In genomic region chr9:70428781-70429180, GRCh38 we compare ENCODE assay signal across 24 cellular contexts.
"Had no signal": no experiment of that assay in that cellular context is flagged by ENCODE, and none has a peak within 500 bp of the region (broad histone marks: within the 10 kb centered on the region; RNA-seq: fewer than 3 reads in every experiment).

No MANE protein-coding gene starts in this region.

- H3K79me2 ChIP-seq: parathyroid adenoma had no signal

- H3K36me3 ChIP-seq: esophagus squamous epithelium, tibial nerve had no signal

- H3K27ac Mint-ChIP-seq: activated B cell treated with CpG ODN at 0.5 μM for 24 hours; activated CD8-positive, alpha-beta T cell treated with anti-CD3 and anti-CD28 coated beads for 36 hours; activated T-helper 17 cell treated with anti-CD3 and anti-CD28 coated beads, Interleukin-2, amount 50 U/mL, for 72 hours; memory B cell; T-helper 2 cell treated with Interferon-gamma antibody and Interleukin-4, amounts not matched to agents 5 μg/mL and 100 μg/mL, for 36 hours had no signal

- DNase-seq: activated B cell treated with CpG ODN at 0.5 μM for 24 hours; activated CD4-positive, alpha-beta T cell treated with anti-CD3 and anti-CD28 coated beads, Interleukin-2, amount 50 U/mL, for 1 hour; activated CD8-positive, alpha-beta T cell treated with anti-CD3 and anti-CD28 coated beads for 36 hours; activated gamma-delta T cell treated with Interleukin-2 at 50 U/mL for 16 hours; activated naive CD4-positive, alpha-beta T cell treated with anti-CD3 and anti-CD28 coated beads, Interleukin-2, amount 50 U/mL, for 16 hours; activated T-cell treated with anti-CD3 and anti-CD28 coated beads, Interleukin-2, amount 50 U/mL, for 4 hours; dermis blood vessel endothelial cell; effector CD4-positive, alpha-beta T cell; esophagus squamous epithelium; head of caudate nucleus; hippocampal formation; naive thymus-derived CD8-positive, alpha-beta T cell; nucleus accumbens; right cardiac atrium; stimulated activated CD4-positive, alpha-beta T cell treated with anti-CD3 and anti-CD28 coated beads, Interleukin-2, amount 100 ng/mL, for 48 hours; stimulated activated naive CD4-positive, alpha-beta T cell treated with Interleukin-2 at 50 U/mL for 16 hours; T-helper 1 cell had no signal

- H3K9me3 Mint-ChIP-seq: activated B cell treated with CpG ODN at 0.5 μM for 24 hours; activated CD8-positive, alpha-beta T cell treated with anti-CD3 and anti-CD28 coated beads for 36 hours; activated T-cell treated with anti-CD3 and anti-CD28 coated beads, Interleukin-2, amount 50 U/mL, for 4 hours; activated T-helper 17 cell treated with anti-CD3 and anti-CD28 coated beads, Interleukin-2, amount 50 U/mL, for 72 hours; central memory CD8-positive, alpha-beta T cell; neural crest cell had no signal

- H3K9ac ChIP-seq: parathyroid adenoma had no signal

- H3K4me3 ChIP-seq: esophagus squamous epithelium, tibial nerve had no signal

- H3K36me3 Mint-ChIP-seq: memory B cell; naive thymus-derived CD8-positive, alpha-beta T cell had no signal

- H3K4me3 Mint-ChIP-seq: activated B cell treated with CpG ODN at 0.5 μM for 24 hours; activated CD8-positive, alpha-beta T cell treated with anti-CD3 and anti-CD28 coated beads for 36 hours; activated T-cell treated with anti-CD3 and anti-CD28 coated beads, Interleukin-2, amount 50 U/mL, for 4 hours; activated T-helper 17 cell treated with anti-CD3 and anti-CD28 coated beads, Interleukin-2, amount 50 U/mL, for 72 hours; central memory CD8-positive, alpha-beta T cell; memory B cell; naive thymus-derived CD8-positive, alpha-beta T cell; neural crest cell; T-helper 2 cell treated with Interferon-gamma antibody and Interleukin-4, amounts not matched to agents 5 μg/mL and 100 μg/mL, for 36 hours had no signal

- ATAC-seq: activated CD8-positive, alpha-beta T cell treated with anti-CD3 and anti-CD28 coated beads for 36 hours; activated T-cell treated with anti-CD3 and anti-CD28 coated beads, Interleukin-2, amount 50 U/mL, for 4 hours; activated T-helper 17 cell treated with anti-CD3 and anti-CD28 coated beads, Interleukin-2, amount 50 U/mL, for 72 hours; naive thymus-derived CD8-positive, alpha-beta T cell; right cardiac atrium had no signal

- H3K4me1 ChIP-seq: esophagus squamous epithelium, parathyroid adenoma had no signal

- H3K27ac ChIP-seq: esophagus squamous epithelium, parathyroid adenoma, tibial nerve had no signal

- H3K27me3 ChIP-seq: esophagus squamous epithelium, tibial nerve had no signal

- H3K4me1 Mint-ChIP-seq: activated B cell treated with CpG ODN at 0.5 μM for 24 hours; activated T-helper 17 cell treated with anti-CD3 and anti-CD28 coated beads, Interleukin-2, amount 50 U/mL, for 72 hours; central memory CD8-positive, alpha-beta T cell; memory B cell; neural crest cell had no signal

- H2AFZ ChIP-seq: parathyroid adenoma had no signal

- H3K27me3 Mint-ChIP-seq: activated CD8-positive, alpha-beta T cell treated with anti-CD3 and anti-CD28 coated beads for 36 hours; activated T-helper 17 cell treated with anti-CD3 and anti-CD28 coated beads, Interleukin-2, amount 50 U/mL, for 72 hours; central memory CD8-positive, alpha-beta T cell; naive thymus-derived CD8-positive, alpha-beta T cell had no signal
